1 cellular context compared by ENCODE assay signal in the genomic region with DNA sequence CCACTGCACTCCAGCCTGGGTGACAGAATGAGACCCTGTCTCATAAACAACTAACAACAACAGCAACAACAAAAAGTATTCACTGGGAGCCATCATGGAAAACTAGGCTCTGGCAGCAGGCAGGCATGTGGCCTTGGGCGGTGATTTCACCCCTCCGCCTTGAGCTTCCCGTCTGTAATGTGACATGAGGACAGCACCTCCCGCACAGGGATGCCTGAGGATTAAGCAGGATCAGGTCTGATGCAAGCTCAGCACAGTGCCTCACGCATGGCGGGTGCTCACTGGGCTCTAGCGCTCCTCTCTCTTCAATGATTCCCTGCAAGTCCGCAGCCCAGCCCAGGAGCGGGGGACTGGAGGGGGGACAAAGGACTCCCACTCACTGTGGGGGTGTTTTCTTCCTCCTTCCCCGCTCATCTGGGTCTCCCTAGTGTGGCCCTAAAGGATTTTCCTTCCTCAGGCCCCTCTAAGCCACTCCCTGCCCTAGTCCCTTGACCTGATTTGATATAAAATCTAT.
TF ChIP-seq lines count a peak whose summit lies in the region.

No MANE protein-coding gene starts in this region.

TF ChIP-seq in HCT116, 20 proteins besides CTCF, POLR2A, EP300 and RAD21:
- TF ChIP-seq MAX (IDR thresholded peaks at IDR 0.05) (peak; percentile 69; the same call in 1 of the 2 replicates), EZH2phosphoT487 (IDR thresholded peaks at IDR 0.05; ENCODE audit: borderline replicate concordance) (no peak), POLR2AphosphoS5 (IDR thresholded peaks at IDR 0.05; ENCODE audit: low read depth, low read length) (no peak), JUND (IDR thresholded peaks at IDR 0.05) (no peak)
